Comparison of ENCODE assay signal across 10 cellular contexts in genomic region chr1:8421721-8422120, GRCh38.
A peak's percentile ranks its signal among the peaks of the same experiment; 100 is the strongest.
DNase-seq lines count a peak whose midpoint lies in the region; ATAC-seq and TF ChIP-seq lines count a peak whose summit lies in the region.
"Had no signal": no experiment of that assay in that cellular context is flagged by ENCODE, and none has a peak within 500 bp of the region (broad histone marks: within the 10 kb centered on the region; RNA-seq: fewer than 3 reads in every experiment).

No MANE protein-coding gene starts in this region.

- H3K4me3 ChIP-seq in BJ (ENCODE audit: low read depth, low read length) (peak overlapping the region; percentile 73), PC-9 (peak overlapping the region; percentile 70; the same call in 1 of the 2 replicates), parathyroid adenoma (ENCODE audit: low read depth, low read length) (peak overlapping the region; percentile 70), HAP-1 (no peak overlapping the region)

- H3K4me1 ChIP-seq in PC-9 (replicated peaks; ENCODE audit: insufficient read depth), result peaks cover 36% of the 10 kb centered on the region
- H3K4me1 ChIP-seq in parathyroid adenoma, result peaks cover 21% of the 10 kb centered on the region
- peaks cover 32% of the 10 kb centered on the region for H3K4me1 ChIP-seq in HAP-1

- POLR2A ChIA-PET in BJ (lab: Charles Lee), result interaction anchor here (1.0 kb wide), 1 partner anchor 25 kb away, joined by 3 read pairs; no protein-coding TSS in a partner anchor
- POLR2A ChIA-PET in PC-9 (lab: Charles Lee; ENCODE audit: unreplicated experiment), result no interaction called here

- H3K9ac ChIP-seq in parathyroid adenoma, result no peak overlapping the region

- BruUV-seq in PC-9 (replicated peaks; lab: Mats Ljungman, UMichigan), result TSS peak; percentile 42

- H2AFZ ChIP-seq in PC-9, result no peak overlapping the region
- no peak overlapping the region for H2AFZ ChIP-seq in parathyroid adenoma

- H3K4me2 ChIP-seq in PC-9, result peak overlapping the region; percentile 96
- peak overlapping the region; percentile 90 for H3K4me2 ChIP-seq in parathyroid adenoma (ENCODE audit: low read length)

- peaks cover 14% of the 10 kb centered on the region for H3F3A ChIP-seq in PC-9 (ENCODE audit: insufficient read depth, low read depth)

- no peaks in the 10 kb centered on the region; the same call in 1 of the 2 replicates for H4K20me1 ChIP-seq in PC-9 (ENCODE audit: insufficient read depth)

- DNase-seq in BJ (ENCODE audit: low read depth) (no peak), PC-9 (no peak), fibroblast of peridontal ligament (ENCODE audit: extremely low read depth) (peak; percentile 32), DMS79 treated with DMSO at 0.1 percent for 48 hours (lab: John Stamatoyannopoulos, UW) (no peak), HAP-1 (ENCODE audit: low spot score in 2 of 2) (no peak), foreskin melanocyte (no peak)
- DNase-seq: activated CD8-positive, alpha-beta memory T cell treated with anti-CD3 and anti-CD28 coated beads, Interleukin-2, amount 10 ng/mL, durations not matched to agents 7 days and 5 days; NCI-H2029 had no signal

- intact Hi-C loops in PC-9 (cut with micrococcal nuclease; ENCODE audit: unreplicated experiment), result loop anchor here (2.0 kb wide), 1 partner anchor 281 kb away; no protein-coding TSS in a partner anchor

- H3K9me3 ChIP-seq in PC-9 (ENCODE audit: insufficient read depth, low read depth) (no peaks in the 10 kb centered on the region), parathyroid adenoma (ENCODE audit: control insufficient read depth, low read length) (no peaks in the 10 kb centered on the region), HAP-1 (no peaks in the 10 kb centered on the region)

- H3K27me3 ChIP-seq in BJ (ENCODE audit: control insufficient read depth, insufficient read depth, low read length) (no peaks in the 10 kb centered on the region), PC-9 (ENCODE audit: insufficient read depth, low read depth) (no peaks in the 10 kb centered on the region), parathyroid adenoma (ENCODE audit: control insufficient read depth, insufficient read depth, low read length) (no peaks in the 10 kb centered on the region), HAP-1 (ENCODE audit: low read depth) (no peaks in the 10 kb centered on the region)

- TF ChIP-seq CTCF in BJ (IDR thresholded peaks at IDR 0.05; ENCODE audit: insufficient read depth, low read depth, low read length), result no peak
- no peak for TF ChIP-seq CTCF in PC-9 (conservative IDR thresholded peaks at IDR 0.05)
- TF ChIP-seq CTCF in parathyroid adenoma (IDR thresholded peaks at IDR 0.05), result no peak

- no peak overlapping the region for H3K27ac ChIP-seq in PC-9
- peak overlapping the region; percentile 94 for H3K27ac ChIP-seq in parathyroid adenoma

- CTCF ChIA-PET in BJ (lab: Yijun Ruan, JAX) (interaction anchor here (0.6 to 1.9 kb wide), 6 partner anchors 9 to 259 kb away, joined by 3 to 6 read pairs (median 4); no protein-coding TSS in a partner anchor), PC-9 (lab: Charles Lee) (interaction anchor here (0.6 kb wide), 1 partner anchor 84 kb away, joined by 3 read pairs; no protein-coding TSS in a partner anchor)

- in situ Hi-C loops in HAP-1 (cut with MboI; ENCODE audit: low sequenced_read_pairs), result no loop called here

- ATAC-seq in GM19324 (IDR thresholded peaks at IDR 0.05; ENCODE audit: low FRiP score, unreplicated experiment), result no peak
- ATAC-seq: activated CD8-positive, alpha-beta memory T cell treated with anti-CD3 and anti-CD28 coated beads, Interleukin-2, amount 10 ng/mL, durations not matched to agents 7 days and 5 days had no signal

- H3K79me2 ChIP-seq in PC-9 (ENCODE audit: low read depth), result peaks cover 43% of the 10 kb centered on the region
- H3K79me2 ChIP-seq in parathyroid adenoma, result peaks cover 22% of the 10 kb centered on the region

- H3K9me2 ChIP-seq in PC-9 (ENCODE audit: insufficient read depth), result no peaks in the 10 kb centered on the region

- H3K36me3 ChIP-seq in BJ (ENCODE audit: control insufficient read depth, insufficient read depth, low read length), result peaks cover 4% of the 10 kb centered on the region; the same call in 1 of the 2 replicates
- H3K36me3 ChIP-seq in PC-9 (ENCODE audit: low read depth), result peaks cover 10% of the 10 kb centered on the region; the same call in 1 of the 2 replicates
- no peaks in the 10 kb centered on the region for H3K36me3 ChIP-seq in parathyroid adenoma (ENCODE audit: control insufficient read depth, insufficient read depth, low read length)
- peaks cover 5% of the 10 kb centered on the region; the same call in 1 of the 2 replicates for H3K36me3 ChIP-seq in HAP-1 (replicated peaks)
